In the genomic region with DNA sequence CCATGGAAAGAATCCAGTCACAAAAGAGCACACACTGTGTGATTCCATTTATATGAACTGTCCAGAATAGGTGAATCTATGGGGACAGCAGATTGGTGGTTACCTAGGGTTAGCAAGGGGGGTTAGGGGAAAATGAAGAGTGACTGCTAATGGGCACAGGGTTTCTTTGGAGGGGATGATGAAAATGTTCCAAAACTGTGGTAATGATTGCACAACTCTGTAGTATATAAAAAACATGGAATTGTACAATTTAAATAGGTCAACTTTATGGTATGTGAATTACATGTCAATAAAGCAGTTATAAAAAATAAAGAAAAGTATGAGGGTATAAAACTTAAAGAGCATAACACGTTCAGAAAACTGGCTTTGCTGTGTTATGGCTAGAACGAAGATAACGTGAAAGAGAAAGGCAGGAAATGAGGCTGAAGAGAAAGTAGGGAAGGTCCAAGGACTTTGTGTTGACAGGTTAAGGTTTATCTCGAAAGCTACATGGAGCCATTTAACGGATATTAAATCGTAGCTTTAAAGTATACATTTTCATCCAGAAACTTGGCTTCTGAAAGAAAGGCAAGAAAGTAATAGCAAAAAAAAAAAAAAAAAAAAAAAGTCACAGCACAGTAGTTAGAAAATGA, we compare ENCODE assay signal across 1 cellular context.
TF ChIP-seq lines count a peak whose summit lies in the region.

No MANE protein-coding gene starts in this region.

TF ChIP-seq in K562, 482 proteins besides CTCF, POLR2A, EP300 and RAD21 (continued from another document and continues in another):
- TF ChIP-seq, protein P1, sequence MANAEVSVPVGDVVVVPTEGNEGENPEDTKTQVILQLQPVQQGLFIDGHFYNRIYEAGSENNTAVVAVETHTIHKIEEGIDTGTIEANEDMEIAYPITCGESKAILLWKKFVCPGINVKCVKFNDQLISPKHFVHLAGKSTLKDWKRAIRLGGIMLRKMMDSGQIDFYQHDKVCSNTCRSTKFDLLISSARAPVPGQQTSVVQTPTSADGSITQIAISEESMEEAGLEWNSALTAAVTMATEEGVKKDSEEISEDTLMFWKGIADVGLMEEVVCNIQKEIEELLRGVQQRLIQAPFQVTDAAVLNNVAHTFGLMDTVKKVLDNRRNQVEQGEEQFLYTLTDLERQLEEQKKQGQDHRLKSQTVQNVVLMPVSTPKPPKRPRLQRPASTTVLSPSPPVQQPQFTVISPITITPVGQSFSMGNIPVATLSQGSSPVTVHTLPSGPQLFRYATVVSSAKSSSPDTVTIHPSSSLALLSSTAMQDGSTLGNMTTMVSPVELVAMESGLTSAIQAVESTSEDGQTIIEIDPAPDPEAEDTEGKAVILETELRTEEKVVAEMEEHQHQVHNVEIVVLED (CRISPR knock-in tag; IDR thresholded peaks at IDR 0.05) = no peak
- TF ChIP-seq OTX1 (CRISPR knock-in tag; IDR thresholded peaks at IDR 0.05) (no peak), NFIC (IDR thresholded peaks at IDR 0.05) (no peak), CHCHD3 (CRISPR knock-in tag; IDR thresholded peaks at IDR 0.05) (no peak), GABPA (tag; conservative IDR thresholded peaks at IDR 0.05; ENCODE audit: low read depth) (peak; percentile 62), ZNF124 (CRISPR knock-in tag; IDR thresholded peaks at IDR 0.05) (no peak), ESRRB (CRISPR knock-in tag; IDR thresholded peaks at IDR 0.05; ENCODE audit: borderline replicate concordance) (no peak), POLR2G (IDR thresholded peaks at IDR 0.05; ENCODE audit: low read depth, low read length) (no peak), YY1 (IDR thresholded peaks at IDR 0.05; ENCODE audit: borderline replicate concordance in 1 of 3, control insufficient read depth in 1 of 3, extremely low read depth in 1 of 3, insufficient read depth in 3 of 3, insufficient read length in 1 of 3, insufficient replicate concordance in 2 of 3, low read depth in 1 of 3, low read length in 2 of 3) (no peak), GATAD2B (IDR thresholded peaks at IDR 0.05; ENCODE audit: borderline replicate concordance) (no peak), NR2F6 (CRISPR knock-in tag; IDR thresholded peaks at IDR 0.05) (no peak), NONO (IDR thresholded peaks at IDR 0.05; ENCODE audit: low read depth in 2 of 2, low read length in 1 of 2) (no peak), CEBPG (CRISPR knock-in tag; IDR thresholded peaks at IDR 0.05) (peak; percentile 80), CEBPG (tag; conservative IDR thresholded peaks at IDR 0.05 in 1 of 2, IDR thresholded peaks at IDR 0.05 in 1 of 2) (peak; percentile 96 to 97), CEBPB (tag; IDR thresholded peaks at IDR 0.05) (peak; percentile 96), CREM (IDR thresholded peaks at IDR 0.05; ENCODE audit: low read depth) (no peak), HIVEP1 (CRISPR knock-in tag; IDR thresholded peaks at IDR 0.05) (no peak), LEF1 (IDR thresholded peaks at IDR 0.05) (0 out of 2 replicates have a peak, but pooled peaks have one; percentile 10), ZNF785 (CRISPR knock-in tag; IDR thresholded peaks at IDR 0.05) (no peak), TFAM (CRISPR knock-in tag; conservative IDR thresholded peaks at IDR 0.05) (no peak), ZNF239 (CRISPR knock-in tag; IDR thresholded peaks at IDR 0.05) (no peak), STAT5A (IDR thresholded peaks at IDR 0.05; ENCODE audit: borderline replicate concordance, low read length) (no peak), ARID1B (IDR thresholded peaks at IDR 0.05) (peak; percentile 57), MEIS2 (IDR thresholded peaks at IDR 0.05; ENCODE audit: partially characterized antibody) (peak; percentile 34), PHF8 (IDR thresholded peaks at IDR 0.05; ENCODE audit: borderline replicate concordance, low read length) (no peak), HNRNPUL1 (IDR thresholded peaks at IDR 0.05; ENCODE audit: low read length) (no peak), ZNF586 (CRISPR knock-in tag; conservative IDR thresholded peaks at IDR 0.05) (no peak), SMARCA4 (IDR thresholded peaks at IDR 0.05) (0 out of 2 replicates have a peak, but pooled peaks have one; percentile 43), EGR1 (conservative IDR thresholded peaks at IDR 0.05) (no peak)
- TF ChIP-seq, protein P2, sequence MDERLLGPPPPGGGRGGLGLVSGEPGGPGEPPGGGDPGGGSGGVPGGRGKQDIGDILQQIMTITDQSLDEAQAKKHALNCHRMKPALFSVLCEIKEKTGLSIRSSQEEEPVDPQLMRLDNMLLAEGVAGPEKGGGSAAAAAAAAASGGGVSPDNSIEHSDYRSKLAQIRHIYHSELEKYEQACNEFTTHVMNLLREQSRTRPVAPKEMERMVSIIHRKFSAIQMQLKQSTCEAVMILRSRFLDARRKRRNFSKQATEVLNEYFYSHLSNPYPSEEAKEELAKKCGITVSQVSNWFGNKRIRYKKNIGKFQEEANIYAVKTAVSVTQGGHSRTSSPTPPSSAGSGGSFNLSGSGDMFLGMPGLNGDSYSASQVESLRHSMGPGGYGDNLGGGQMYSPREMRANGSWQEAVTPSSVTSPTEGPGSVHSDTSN (CRISPR knock-in tag; IDR thresholded peaks at IDR 0.05; ENCODE audit: low read depth) = no peak
- TF ChIP-seq, protein P2 (tag; conservative IDR thresholded peaks at IDR 0.05; ENCODE audit: low read depth) = peak; percentile 62
- TF ChIP-seq, protein P3, sequence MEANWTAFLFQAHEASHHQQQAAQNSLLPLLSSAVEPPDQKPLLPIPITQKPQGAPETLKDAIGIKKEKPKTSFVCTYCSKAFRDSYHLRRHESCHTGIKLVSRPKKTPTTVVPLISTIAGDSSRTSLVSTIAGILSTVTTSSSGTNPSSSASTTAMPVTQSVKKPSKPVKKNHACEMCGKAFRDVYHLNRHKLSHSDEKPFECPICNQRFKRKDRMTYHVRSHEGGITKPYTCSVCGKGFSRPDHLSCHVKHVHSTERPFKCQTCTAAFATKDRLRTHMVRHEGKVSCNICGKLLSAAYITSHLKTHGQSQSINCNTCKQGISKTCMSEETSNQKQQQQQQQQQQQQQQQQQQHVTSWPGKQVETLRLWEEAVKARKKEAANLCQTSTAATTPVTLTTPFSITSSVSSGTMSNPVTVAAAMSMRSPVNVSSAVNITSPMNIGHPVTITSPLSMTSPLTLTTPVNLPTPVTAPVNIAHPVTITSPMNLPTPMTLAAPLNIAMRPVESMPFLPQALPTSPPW (CRISPR knock-in tag; IDR thresholded peaks at IDR 0.05) = 0 out of 2 replicates have a peak, but pooled peaks have one; percentile 32
- TF ChIP-seq, protein P4, sequence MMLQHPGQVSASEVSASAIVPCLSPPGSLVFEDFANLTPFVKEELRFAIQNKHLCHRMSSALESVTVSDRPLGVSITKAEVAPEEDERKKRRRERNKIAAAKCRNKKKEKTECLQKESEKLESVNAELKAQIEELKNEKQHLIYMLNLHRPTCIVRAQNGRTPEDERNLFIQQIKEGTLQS (IDR thresholded peaks at IDR 0.05) = peak; percentile 52; the same call in 1 of the 2 replicates
- TF ChIP-seq, protein P4 (CRISPR knock-in tag; conservative IDR thresholded peaks at IDR 0.05) = no peak
- TF ChIP-seq, protein P5, sequence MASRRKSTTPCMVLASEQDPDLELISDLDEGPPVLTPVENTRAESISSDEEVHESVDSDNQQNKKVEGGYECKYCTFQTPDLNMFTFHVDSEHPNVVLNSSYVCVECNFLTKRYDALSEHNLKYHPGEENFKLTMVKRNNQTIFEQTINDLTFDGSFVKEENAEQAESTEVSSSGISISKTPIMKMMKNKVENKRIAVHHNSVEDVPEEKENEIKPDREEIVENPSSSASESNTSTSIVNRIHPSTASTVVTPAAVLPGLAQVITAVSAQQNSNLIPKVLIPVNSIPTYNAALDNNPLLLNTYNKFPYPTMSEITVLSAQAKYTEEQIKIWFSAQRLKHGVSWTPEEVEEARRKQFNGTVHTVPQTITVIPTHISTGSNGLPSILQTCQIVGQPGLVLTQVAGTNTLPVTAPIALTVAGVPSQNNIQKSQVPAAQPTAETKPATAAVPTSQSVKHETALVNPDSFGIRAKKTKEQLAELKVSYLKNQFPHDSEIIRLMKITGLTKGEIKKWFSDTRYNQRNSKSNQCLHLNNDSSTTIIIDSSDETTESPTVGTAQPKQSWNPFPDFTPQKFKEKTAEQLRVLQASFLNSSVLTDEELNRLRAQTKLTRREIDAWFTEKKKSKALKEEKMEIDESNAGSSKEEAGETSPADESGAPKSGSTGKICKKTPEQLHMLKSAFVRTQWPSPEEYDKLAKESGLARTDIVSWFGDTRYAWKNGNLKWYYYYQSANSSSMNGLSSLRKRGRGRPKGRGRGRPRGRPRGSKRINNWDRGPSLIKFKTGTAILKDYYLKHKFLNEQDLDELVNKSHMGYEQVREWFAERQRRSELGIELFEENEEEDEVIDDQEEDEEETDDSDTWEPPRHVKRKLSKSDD (conservative IDR thresholded peaks at IDR 0.05; ENCODE audit: low read length) = no peak
- TF ChIP-seq, protein P6, sequence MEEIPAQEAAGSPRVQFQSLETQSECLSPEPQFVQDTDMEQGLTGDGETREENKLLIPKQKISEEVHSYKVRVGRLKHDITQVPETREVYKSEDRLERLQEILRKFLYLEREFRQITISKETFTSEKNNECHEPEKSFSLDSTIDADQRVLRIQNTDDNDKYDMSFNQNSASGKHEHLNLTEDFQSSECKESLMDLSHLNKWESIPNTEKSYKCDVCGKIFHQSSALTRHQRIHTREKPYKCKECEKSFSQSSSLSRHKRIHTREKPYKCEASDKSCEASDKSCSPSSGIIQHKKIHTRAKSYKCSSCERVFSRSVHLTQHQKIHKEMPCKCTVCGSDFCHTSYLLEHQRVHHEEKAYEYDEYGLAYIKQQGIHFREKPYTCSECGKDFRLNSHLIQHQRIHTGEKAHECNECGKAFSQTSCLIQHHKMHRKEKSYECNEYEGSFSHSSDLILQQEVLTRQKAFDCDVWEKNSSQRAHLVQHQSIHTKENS (CRISPR knock-in tag; IDR thresholded peaks at IDR 0.05) = no peak
- TF ChIP-seq, protein P7, sequence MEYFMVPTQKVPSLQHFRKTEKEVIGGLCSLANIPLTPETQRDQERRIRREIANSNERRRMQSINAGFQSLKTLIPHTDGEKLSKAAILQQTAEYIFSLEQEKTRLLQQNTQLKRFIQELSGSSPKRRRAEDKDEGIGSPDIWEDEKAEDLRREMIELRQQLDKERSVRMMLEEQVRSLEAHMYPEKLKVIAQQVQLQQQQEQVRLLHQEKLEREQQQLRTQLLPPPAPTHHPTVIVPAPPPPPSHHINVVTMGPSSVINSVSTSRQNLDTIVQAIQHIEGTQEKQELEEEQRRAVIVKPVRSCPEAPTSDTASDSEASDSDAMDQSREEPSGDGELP (CRISPR knock-in tag; IDR thresholded peaks at IDR 0.05; ENCODE audit: borderline replicate concordance) = no peak
- TF ChIP-seq, protein P8, sequence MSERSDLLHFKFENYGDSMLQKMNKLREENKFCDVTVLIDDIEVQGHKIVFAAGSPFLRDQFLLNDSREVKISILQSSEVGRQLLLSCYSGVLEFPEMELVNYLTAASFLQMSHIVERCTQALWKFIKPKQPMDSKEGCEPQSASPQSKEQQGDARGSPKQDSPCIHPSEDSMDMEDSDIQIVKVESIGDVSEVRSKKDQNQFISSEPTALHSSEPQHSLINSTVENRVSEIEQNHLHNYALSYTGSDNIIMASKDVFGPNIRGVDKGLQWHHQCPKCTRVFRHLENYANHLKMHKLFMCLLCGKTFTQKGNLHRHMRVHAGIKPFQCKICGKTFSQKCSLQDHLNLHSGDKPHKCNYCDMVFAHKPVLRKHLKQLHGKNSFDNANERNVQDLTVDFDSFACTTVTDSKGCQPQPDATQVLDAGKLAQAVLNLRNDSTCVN (CRISPR knock-in tag; IDR thresholded peaks at IDR 0.05) = no peak
- TF ChIP-seq, protein P9, sequence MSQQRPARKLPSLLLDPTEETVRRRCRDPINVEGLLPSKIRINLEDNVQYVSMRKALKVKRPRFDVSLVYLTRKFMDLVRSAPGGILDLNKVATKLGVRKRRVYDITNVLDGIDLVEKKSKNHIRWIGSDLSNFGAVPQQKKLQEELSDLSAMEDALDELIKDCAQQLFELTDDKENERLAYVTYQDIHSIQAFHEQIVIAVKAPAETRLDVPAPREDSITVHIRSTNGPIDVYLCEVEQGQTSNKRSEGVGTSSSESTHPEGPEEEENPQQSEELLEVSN (IDR thresholded peaks at IDR 0.05; ENCODE audit: borderline replicate concordance in 1 of 2, extremely low read depth in 1 of 2, insufficient read depth in 1 of 2, insufficient read length in 1 of 2, low read depth in 1 of 2, low read length in 1 of 2, poor library complexity in 1 of 2, severe bottlenecking in 1 of 2) = no peak
- TF ChIP-seq, protein P10, sequence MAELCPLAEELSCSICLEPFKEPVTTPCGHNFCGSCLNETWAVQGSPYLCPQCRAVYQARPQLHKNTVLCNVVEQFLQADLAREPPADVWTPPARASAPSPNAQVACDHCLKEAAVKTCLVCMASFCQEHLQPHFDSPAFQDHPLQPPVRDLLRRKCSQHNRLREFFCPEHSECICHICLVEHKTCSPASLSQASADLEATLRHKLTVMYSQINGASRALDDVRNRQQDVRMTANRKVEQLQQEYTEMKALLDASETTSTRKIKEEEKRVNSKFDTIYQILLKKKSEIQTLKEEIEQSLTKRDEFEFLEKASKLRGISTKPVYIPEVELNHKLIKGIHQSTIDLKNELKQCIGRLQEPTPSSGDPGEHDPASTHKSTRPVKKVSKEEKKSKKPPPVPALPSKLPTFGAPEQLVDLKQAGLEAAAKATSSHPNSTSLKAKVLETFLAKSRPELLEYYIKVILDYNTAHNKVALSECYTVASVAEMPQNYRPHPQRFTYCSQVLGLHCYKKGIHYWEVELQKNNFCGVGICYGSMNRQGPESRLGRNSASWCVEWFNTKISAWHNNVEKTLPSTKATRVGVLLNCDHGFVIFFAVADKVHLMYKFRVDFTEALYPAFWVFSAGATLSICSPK (IDR thresholded peaks at IDR 0.05; ENCODE audit: borderline replicate concordance) = no peak
- TF ChIP-seq, protein P11, sequence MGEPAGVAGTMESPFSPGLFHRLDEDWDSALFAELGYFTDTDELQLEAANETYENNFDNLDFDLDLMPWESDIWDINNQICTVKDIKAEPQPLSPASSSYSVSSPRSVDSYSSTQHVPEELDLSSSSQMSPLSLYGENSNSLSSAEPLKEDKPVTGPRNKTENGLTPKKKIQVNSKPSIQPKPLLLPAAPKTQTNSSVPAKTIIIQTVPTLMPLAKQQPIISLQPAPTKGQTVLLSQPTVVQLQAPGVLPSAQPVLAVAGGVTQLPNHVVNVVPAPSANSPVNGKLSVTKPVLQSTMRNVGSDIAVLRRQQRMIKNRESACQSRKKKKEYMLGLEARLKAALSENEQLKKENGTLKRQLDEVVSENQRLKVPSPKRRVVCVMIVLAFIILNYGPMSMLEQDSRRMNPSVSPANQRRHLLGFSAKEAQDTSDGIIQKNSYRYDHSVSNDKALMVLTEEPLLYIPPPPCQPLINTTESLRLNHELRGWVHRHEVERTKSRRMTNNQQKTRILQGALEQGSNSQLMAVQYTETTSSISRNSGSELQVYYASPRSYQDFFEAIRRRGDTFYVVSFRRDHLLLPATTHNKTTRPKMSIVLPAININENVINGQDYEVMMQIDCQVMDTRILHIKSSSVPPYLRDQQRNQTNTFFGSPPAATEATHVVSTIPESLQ (CRISPR knock-in tag; IDR thresholded peaks at IDR 0.05) = no peak
